ENCODE assay signal across 8 cellular contexts in the genomic region with DNA sequence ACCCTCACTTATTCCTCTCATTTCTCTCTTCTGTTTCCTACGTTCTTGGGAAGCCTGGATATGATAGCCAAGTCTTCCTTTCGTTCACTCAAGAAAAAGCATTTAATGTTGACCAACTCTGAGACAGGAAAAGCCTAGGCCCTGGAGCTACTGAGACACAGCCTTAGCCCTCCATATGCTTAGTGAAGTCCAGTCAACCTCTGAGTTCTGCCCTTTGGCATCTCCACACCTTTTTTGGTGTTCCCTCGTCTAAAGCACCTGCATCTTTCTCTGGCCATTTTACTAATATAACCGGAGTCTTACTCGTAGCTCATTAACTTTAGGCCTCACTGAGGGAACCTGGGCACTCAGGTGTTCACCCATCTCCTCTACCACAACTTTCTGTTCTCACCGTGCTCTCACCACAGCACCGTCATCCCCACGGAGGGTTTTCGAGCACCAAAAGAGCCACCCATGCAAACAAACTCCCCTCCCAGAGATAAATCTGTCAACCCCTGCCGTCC. TPM values are rescaled to one million over a fixed set of nuclear protein-coding genes. Genes with fewer than 3 reads are reported as not detected.
DNase-seq lines count a peak whose midpoint lies in the region; ATAC-seq and TF ChIP-seq lines count a peak whose summit lies in the region.

No MANE protein-coding gene starts in this region.

- peak overlapping the region; percentile 20 to 59; a peak in 3 of 4 replicates for H3K4me3 ChIP-seq in DND-41 (ENCODE audit: low read depth in 1 of 2, low read length in 2 of 2)
- H3K4me3 ChIP-seq in MM.1S (ENCODE audit: low read length), result peak overlapping the region; percentile 80

- no peaks in the 10 kb centered on the region for H3K27me3 ChIP-seq in DND-41 (ENCODE audit: insufficient read depth, low read length, poor library complexity)
- no peaks in the 10 kb centered on the region for H3K27me3 ChIP-seq in MM.1S (replicated peaks; ENCODE audit: insufficient read depth, low read length)

- H3K9me3 ChIP-seq in DND-41 (ENCODE audit: insufficient read depth, low read length, severe bottlenecking) (no peaks in the 10 kb centered on the region), MM.1S (replicated peaks; ENCODE audit: insufficient read depth, low read length) (no peaks in the 10 kb centered on the region)

- no peak for DNase-seq in DND-41
- no peak for DNase-seq in MM.1S
- peak in 2 of 10 donors; percentile 52 to 62 for DNase-seq in naive thymus-derived CD8-positive, alpha-beta T cell
- no peak for DNase-seq in NK-92 (lab: John Stamatoyannopoulos, UW; ENCODE audit: unreplicated experiment)
- DNase-seq in KG1 (lab: John Stamatoyannopoulos, UW), result no peak

- peaks cover 32% of the 10 kb centered on the region for H3K4me1 Mint-ChIP-seq in dendritic cell treated with granulocyte-macrophage colony-stimulating factor and Interleukin-4, amounts not matched to agents 40 ng/mL and 50 ng/mL, for 4 days (ENCODE audit: low read depth)
- H3K4me1 Mint-ChIP-seq in naive thymus-derived CD8-positive, alpha-beta T cell, result peaks cover 25 to 51% (median 39%) of the 10 kb centered on the region in 4 donors

- H3K36me3 ChIP-seq in DND-41 (ENCODE audit: insufficient read depth, low read length) (peaks cover 5% of the 10 kb centered on the region), MM.1S (replicated peaks; ENCODE audit: insufficient read depth, low read length) (no peaks in the 10 kb centered on the region)

- peaks cover 10% of the 10 kb centered on the region for H3F3A ChIP-seq in MM.1S (ENCODE audit: insufficient read depth, low read length)

- ATAC-seq in DND-41 (ENCODE audit: insufficient read depth, low read depth), result peak; percentile 34
- peak; percentile 18 for ATAC-seq in GM21360 (IDR thresholded peaks at IDR 0.05; ENCODE audit: unreplicated experiment)
- peak in 1 of 2 donors; percentile 40 for ATAC-seq in naive thymus-derived CD8-positive, alpha-beta T cell
- no peak for ATAC-seq in HG02763 (IDR thresholded peaks at IDR 0.05; ENCODE audit: unreplicated experiment)

- no peaks in the 10 kb centered on the region for H3K9me3 Mint-ChIP-seq in dendritic cell treated with granulocyte-macrophage colony-stimulating factor and Interleukin-4, amounts not matched to agents 40 ng/mL and 50 ng/mL, for 4 days
- H3K9me3 Mint-ChIP-seq in naive thymus-derived CD8-positive, alpha-beta T cell, result no peaks in the 10 kb centered on the region

- TF ChIP-seq CTCF in DND-41 (IDR thresholded peaks at IDR 0.05; ENCODE audit: borderline replicate concordance, extremely low read depth, low read length, poor library complexity, severe bottlenecking), result no peak
- TF ChIP-seq CTCF in MM.1S (IDR thresholded peaks at IDR 0.05; ENCODE audit: low read length), result no peak

- H3K79me2 ChIP-seq in DND-41 (ENCODE audit: insufficient read depth, low read length) (peaks cover 27% of the 10 kb centered on the region), MM.1S (ENCODE audit: low read length) (peaks cover 20% of the 10 kb centered on the region)

- H3K4me3 Mint-ChIP-seq in dendritic cell treated with granulocyte-macrophage colony-stimulating factor and Interleukin-4, amounts not matched to agents 40 ng/mL and 50 ng/mL, for 4 days, result peak overlapping the region; percentile 92
- H3K4me3 Mint-ChIP-seq in naive thymus-derived CD8-positive, alpha-beta T cell, result peak overlapping the region; percentile 85 to 100 (median 98)

- no peaks in the 10 kb centered on the region for H3K9me2 ChIP-seq in MM.1S (replicated peaks; ENCODE audit: insufficient read depth, low read length)

- POLR2A ChIA-PET in naive thymus-derived CD8-positive, alpha-beta T cell (lab: Charles Lee), result interaction anchor here (0.5 to 6.2 kb wide), 13 partner anchors 9 to 1092 kb away, joined by 3 to 170 read pairs (median 6); partner anchors contain the start of genes BCL2A1 and ZFAND6

- H3K27me3 Mint-ChIP-seq in dendritic cell treated with granulocyte-macrophage colony-stimulating factor and Interleukin-4, amounts not matched to agents 40 ng/mL and 50 ng/mL, for 4 days, result peaks cover 21% of the 10 kb centered on the region
- no peaks in the 10 kb centered on the region for H3K27me3 Mint-ChIP-seq in naive thymus-derived CD8-positive, alpha-beta T cell

- H2AFZ ChIP-seq in DND-41 (ENCODE audit: low read depth, low read length) (peak overlapping the region; percentile 89), MM.1S (ENCODE audit: low read length) (peak overlapping the region; percentile 72)

- intact Hi-C loops in dendritic cell treated with granulocyte-macrophage colony-stimulating factor and Interleukin-4, amounts not matched to agents 40 ng/mL and 50 ng/mL, for 4 days (cut with micrococcal nuclease), result loop anchor here (1.0 to 10.0 kb wide), 2 partner anchors 97 to 169 kb away; no protein-coding TSS in a partner anchor

- H3K4me2 ChIP-seq in DND-41 (ENCODE audit: insufficient read depth, low read length), result peak overlapping the region; percentile 79
- peak overlapping the region; percentile 91 for H3K4me2 ChIP-seq in MM.1S (ENCODE audit: low read depth, low read length)

- peak overlapping the region; percentile 80 for H3K27ac Mint-ChIP-seq in dendritic cell treated with granulocyte-macrophage colony-stimulating factor and Interleukin-4, amounts not matched to agents 40 ng/mL and 50 ng/mL, for 4 days
- peak overlapping the region; percentile 99 to 100 (median 100) for H3K27ac Mint-ChIP-seq in naive thymus-derived CD8-positive, alpha-beta T cell

- H4K20me1 ChIP-seq in DND-41 (ENCODE audit: insufficient read depth, low read length) (no peaks in the 10 kb centered on the region), MM.1S (ENCODE audit: insufficient read depth, low read length) (no peaks in the 10 kb centered on the region)

- H3K4me1 ChIP-seq in DND-41 (ENCODE audit: insufficient read depth, low read length) (peaks cover 30% of the 10 kb centered on the region), MM.1S (ENCODE audit: low read length) (peaks cover 9% of the 10 kb centered on the region)

- H3K9ac ChIP-seq in DND-41 (ENCODE audit: low read depth, low read length) (peak overlapping the region; percentile 93), MM.1S (ENCODE audit: low read length) (peak overlapping the region; percentile 81)

- no peaks in the 10 kb centered on the region for H3K36me3 Mint-ChIP-seq in dendritic cell treated with granulocyte-macrophage colony-stimulating factor and Interleukin-4, amounts not matched to agents 40 ng/mL and 50 ng/mL, for 4 days (ENCODE audit: low read depth)
- H3K36me3 Mint-ChIP-seq in naive thymus-derived CD8-positive, alpha-beta T cell, result peaks cover 0 to 24% (median 6%) of the 10 kb centered on the region in 3 donors

- H3K27ac ChIP-seq in DND-41 (ENCODE audit: low read length), result peak overlapping the region; percentile 87
- peak overlapping the region; percentile 74; the same call in 1 of the 2 replicates for H3K27ac ChIP-seq in MM.1S (ENCODE audit: low read length)

RNA-seq across cellular contexts. Expression of gene MTHFS, which starts 0.6 kb away (rescaled TPM):
- 10 to 100 TPM; 31.0 to 33.6 TPM for total RNA-seq in naive thymus-derived CD8-positive, alpha-beta T cell
- polyA plus RNA-seq in naive thymus-derived CD8-positive, alpha-beta T cell, result 100 to 1,000 TPM in 1 of 3 donors, 10 to 100 TPM in 2; 82.6 to 106 (median 85.4) TPM
